1 cellular context compared by ENCODE assay signal in the genomic region with DNA sequence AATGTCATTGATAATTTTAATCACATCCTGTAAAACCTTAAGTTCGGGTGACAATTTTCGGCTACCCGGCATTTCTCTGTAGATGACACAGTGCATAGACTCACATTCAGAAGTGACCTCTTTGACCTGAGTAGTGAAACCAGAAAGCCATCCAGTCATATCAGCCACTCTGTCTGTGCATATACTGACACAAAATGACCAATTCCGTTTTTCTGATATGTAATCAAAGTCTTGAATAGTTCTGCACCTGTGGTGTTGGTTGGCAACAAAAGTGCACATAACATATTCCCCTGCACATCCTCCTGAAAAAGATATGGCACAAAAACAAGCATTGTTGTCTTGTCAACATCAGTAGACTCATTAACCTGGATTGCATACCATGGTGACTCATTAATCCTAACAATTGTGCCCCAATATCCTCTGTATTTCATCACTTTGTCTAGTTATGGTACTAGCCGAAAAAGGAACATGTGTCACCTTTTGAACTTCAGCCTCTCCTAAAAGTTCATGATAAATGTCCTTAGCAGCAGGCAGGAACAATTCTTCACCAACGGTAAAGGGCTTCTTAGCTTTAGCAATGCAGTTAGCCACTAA.
TF ChIP-seq lines count a peak whose summit lies in the region.

No MANE protein-coding gene starts in this region.

TF ChIP-seq in GM12878, 131 proteins besides CTCF, POLR2A, EP300 and RAD21 (continued from another document):
- TF ChIP-seq, protein P1, sequence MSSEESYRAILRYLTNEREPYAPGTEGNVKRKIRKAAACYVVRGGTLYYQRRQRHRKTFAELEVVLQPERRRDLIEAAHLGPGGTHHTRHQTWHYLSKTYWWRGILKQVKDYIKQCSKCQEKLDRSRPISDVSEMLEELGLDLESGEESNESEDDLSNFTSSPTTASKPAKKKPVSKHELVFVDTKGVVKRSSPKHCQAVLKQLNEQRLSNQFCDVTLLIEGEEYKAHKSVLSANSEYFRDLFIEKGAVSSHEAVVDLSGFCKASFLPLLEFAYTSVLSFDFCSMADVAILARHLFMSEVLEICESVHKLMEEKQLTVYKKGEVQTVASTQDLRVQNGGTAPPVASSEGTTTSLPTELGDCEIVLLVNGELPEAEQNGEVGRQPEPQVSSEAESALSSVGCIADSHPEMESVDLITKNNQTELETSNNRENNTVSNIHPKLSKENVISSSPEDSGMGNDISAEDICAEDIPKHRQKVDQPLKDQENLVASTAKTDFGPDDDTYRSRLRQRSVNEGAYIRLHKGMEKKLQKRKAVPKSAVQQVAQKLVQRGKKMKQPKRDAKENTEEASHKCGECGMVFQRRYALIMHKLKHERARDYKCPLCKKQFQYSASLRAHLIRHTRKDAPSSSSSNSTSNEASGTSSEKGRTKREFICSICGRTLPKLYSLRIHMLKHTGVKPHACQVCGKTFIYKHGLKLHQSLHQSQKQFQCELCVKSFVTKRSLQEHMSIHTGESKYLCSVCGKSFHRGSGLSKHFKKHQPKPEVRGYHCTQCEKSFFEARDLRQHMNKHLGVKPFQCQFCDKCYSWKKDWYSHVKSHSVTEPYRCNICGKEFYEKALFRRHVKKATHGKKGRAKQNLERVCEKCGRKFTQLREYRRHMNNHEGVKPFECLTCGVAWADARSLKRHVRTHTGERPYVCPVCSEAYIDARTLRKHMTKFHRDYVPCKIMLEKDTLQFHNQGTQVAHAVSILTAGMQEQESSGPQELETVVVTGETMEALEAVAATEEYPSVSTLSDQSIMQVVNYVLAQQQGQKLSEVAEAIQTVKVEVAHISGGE (CRISPR knock-in tag; IDR thresholded peaks at IDR 0.05) = no peak
- TF ChIP-seq YBX1 (IDR thresholded peaks at IDR 0.05) = no peak
- TF ChIP-seq SP1 (IDR thresholded peaks at IDR 0.05; ENCODE audit: low read depth, low read length) = peak; percentile 57
- TF ChIP-seq NBN (IDR thresholded peaks at IDR 0.05) = 0 out of 2 replicates have a peak, but pooled peaks have one; percentile 28
- peak; percentile 88 for TF ChIP-seq RUNX3 (IDR thresholded peaks at IDR 0.05; ENCODE audit: low read length)
- TF ChIP-seq SRF (IDR thresholded peaks at IDR 0.05; ENCODE audit: low read depth in 2 of 2, low read length in 2 of 2) = no peak
- TF ChIP-seq DPF2 (IDR thresholded peaks at IDR 0.05) = peak; percentile 81
- TF ChIP-seq TARDBP (IDR thresholded peaks at IDR 0.05; ENCODE audit: borderline replicate concordance) = no peak
- TF ChIP-seq BMI1 (IDR thresholded peaks at IDR 0.05; ENCODE audit: borderline replicate concordance) = peak; percentile 41; the same call in 1 of the 2 replicates
- TF ChIP-seq BCL11A (IDR thresholded peaks at IDR 0.05; ENCODE audit: low read depth, low read length) = peak; percentile 87
- TF ChIP-seq MTA3 (IDR thresholded peaks at IDR 0.05; ENCODE audit: borderline replicate concordance, low read length) = peak; percentile 91; the same call in 1 of the 2 replicates
- no peak for TF ChIP-seq ZNF274 (IDR thresholded peaks at IDR 0.05; ENCODE audit: insufficient read depth, insufficient read length)
- TF ChIP-seq PAX8 (IDR thresholded peaks at IDR 0.05) = no peak
- TF ChIP-seq ETV6 (conservative IDR thresholded peaks at IDR 0.05 in 1 of 2, IDR thresholded peaks at IDR 0.05 in 1 of 2; ENCODE audit: borderline replicate concordance in 1 of 2, low read depth in 1 of 2) = peak in 1 of 2 experiments; percentile 79; a peak in 2 of 4 replicates
- TF ChIP-seq MTA2 (IDR thresholded peaks at IDR 0.05; ENCODE audit: low read depth) = peak; percentile 69
- no peak for TF ChIP-seq SUZ12 (IDR thresholded peaks at IDR 0.05; ENCODE audit: unreplicated experiment)
- no peak for TF ChIP-seq SMAD5 (IDR thresholded peaks at IDR 0.05; ENCODE audit: low read depth)
- TF ChIP-seq, protein P2, sequence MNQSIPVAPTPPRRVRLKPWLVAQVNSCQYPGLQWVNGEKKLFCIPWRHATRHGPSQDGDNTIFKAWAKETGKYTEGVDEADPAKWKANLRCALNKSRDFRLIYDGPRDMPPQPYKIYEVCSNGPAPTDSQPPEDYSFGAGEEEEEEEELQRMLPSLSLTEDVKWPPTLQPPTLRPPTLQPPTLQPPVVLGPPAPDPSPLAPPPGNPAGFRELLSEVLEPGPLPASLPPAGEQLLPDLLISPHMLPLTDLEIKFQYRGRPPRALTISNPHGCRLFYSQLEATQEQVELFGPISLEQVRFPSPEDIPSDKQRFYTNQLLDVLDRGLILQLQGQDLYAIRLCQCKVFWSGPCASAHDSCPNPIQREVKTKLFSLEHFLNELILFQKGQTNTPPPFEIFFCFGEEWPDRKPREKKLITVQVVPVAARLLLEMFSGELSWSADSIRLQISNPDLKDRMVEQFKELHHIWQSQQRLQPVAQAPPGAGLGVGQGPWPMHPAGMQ (IDR thresholded peaks at IDR 0.05; ENCODE audit: borderline replicate concordance) = no peak
- TF ChIP-seq, protein P3, sequence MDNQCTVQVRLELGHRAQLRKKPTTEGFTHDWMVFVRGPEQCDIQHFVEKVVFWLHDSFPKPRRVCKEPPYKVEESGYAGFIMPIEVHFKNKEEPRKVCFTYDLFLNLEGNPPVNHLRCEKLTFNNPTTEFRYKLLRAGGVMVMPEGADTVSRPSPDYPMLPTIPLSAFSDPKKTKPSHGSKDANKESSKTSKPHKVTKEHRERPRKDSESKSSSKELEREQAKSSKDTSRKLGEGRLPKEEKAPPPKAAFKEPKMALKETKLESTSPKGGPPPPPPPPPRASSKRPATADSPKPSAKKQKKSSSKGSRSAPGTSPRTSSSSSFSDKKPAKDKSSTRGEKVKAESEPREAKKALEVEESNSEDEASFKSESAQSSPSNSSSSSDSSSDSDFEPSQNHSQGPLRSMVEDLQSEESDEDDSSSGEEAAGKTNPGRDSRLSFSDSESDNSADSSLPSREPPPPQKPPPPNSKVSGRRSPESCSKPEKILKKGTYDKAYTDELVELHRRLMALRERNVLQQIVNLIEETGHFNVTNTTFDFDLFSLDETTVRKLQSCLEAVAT (IDR thresholded peaks at IDR 0.05) = no peak
- no peak for TF ChIP-seq MYC (IDR thresholded peaks at IDR 0.05; ENCODE audit: insufficient read depth, insufficient read length, insufficient replicate concordance, low read length, severe bottlenecking)
- TF ChIP-seq EZH2 (IDR thresholded peaks at IDR 0.05; ENCODE audit: borderline replicate concordance, control insufficient read depth, low read depth, low read length) = no peak
- TF ChIP-seq CEBPB (IDR thresholded peaks at IDR 0.05; ENCODE audit: borderline replicate concordance in 1 of 2, low read depth in 2 of 2, low read length in 2 of 2) = no peak; a peak in 1 of 4 replicates
